ENCODE assay signal across 7 cellular contexts in the genomic region with DNA sequence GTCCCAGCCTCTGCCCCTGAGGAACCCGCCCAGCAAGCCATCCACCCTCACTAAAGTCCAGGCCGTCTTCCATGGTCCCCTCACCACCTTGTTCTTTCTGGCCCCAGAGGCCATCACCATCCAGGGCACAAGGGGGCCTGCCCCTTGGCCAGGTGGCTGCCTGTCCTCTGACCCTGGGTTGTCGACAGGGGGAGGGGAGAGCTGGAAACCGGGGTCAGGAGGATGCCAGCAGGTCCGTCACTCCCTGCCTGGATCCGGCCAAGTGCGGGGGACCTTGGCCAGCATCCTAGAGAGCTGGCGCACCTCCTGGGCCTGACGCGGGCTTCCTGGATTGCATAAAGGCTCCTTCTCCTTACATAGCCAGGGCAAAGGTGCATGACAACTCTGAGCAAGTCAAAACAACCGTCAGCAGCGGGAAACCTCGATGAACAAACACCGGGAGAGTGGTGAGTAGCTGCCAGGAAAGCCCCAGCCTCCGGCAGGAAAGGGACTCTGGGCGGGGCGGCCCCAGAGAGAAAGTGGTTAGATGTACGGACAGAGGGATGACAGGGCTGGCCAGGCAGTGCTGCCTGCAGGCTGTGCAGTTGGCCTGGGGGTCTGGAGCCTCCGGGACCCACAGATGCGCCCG.
DNase-seq lines count a peak whose midpoint lies in the region; ATAC-seq, FAIRE-seq and TF ChIP-seq lines count a peak whose summit lies in the region.
"Not testable (repeated sequence)": the region's sequence is repeated elsewhere in the genome, so short reads cannot be mapped to it uniquely, and the experiment has no call there.

No MANE protein-coding gene starts in this region.

- H3K9me3 ChIP-seq in A549, gastroesophageal sphincter, left lung, mucosa of descending colon: not testable (repeated sequence)

- H3K27ac ChIP-seq in A549, gastroesophageal sphincter, left lung: not testable (repeated sequence)

- H3K27me3 ChIP-seq in gastroesophageal sphincter, left lung: not testable (repeated sequence)

- ATAC-seq in A549 = peak; percentile 91 to 97
- ATAC-seq in activated T-helper 17 cell treated with anti-CD3 and anti-CD28 coated beads, Interleukin-2, amount 50 U/mL, for 72 hours (replicated peaks) = peak; percentile 21
- ATAC-seq in gastroesophageal sphincter = peak; percentile 86
- peak; percentile 77 to 81 for ATAC-seq in left cardiac atrium
- ATAC-seq in left lung = peak; percentile 87
- ATAC-seq in mucosa of descending colon = peak; percentile 94
- ATAC-seq in sciatic nerve = peak; percentile 84

- TF ChIP-seq CTCF in A549 (IDR thresholded peaks at IDR 0.05); gastroesophageal sphincter (IDR thresholded peaks at IDR 0.05); left lung (IDR thresholded peaks at IDR 0.05); mucosa of descending colon (IDR thresholded peaks at IDR 0.05): not testable (repeated sequence)

- not testable (repeated sequence) for H3K4me2 ChIP-seq in A549

- not testable (repeated sequence) for H3K36me3 Mint-ChIP-seq in activated T-helper 17 cell treated with anti-CD3 and anti-CD28 coated beads, Interleukin-2, amount 50 U/mL, for 72 hours (ENCODE audit: low read depth)

- DNase-seq in A549 (ENCODE audit: low read depth in 1 of 2, low spot score in 1 of 2); left cardiac atrium; left lung; mucosa of descending colon; sciatic nerve (ENCODE audit: low spot score): not testable (repeated sequence)

- not testable (repeated sequence) for H3K4me3 Mint-ChIP-seq in activated T-helper 17 cell treated with anti-CD3 and anti-CD28 coated beads, Interleukin-2, amount 50 U/mL, for 72 hours

- not testable (repeated sequence) for H3K4me3 ChIP-seq in A549, gastroesophageal sphincter, left lung, mucosa of descending colon

- FAIRE-seq in A549 (lab: Jason Lieb, UNC) = not testable (repeated sequence)

- no CpG with 5 or more reads among the region's 21 CpGs for WGBS in A549 (ENCODE audit: missing lambda C conversion rate)
- no CpG with 5 or more reads among the region's 21 CpGs for WGBS in gastroesophageal sphincter (ENCODE audit: low coverage in 1 of 2), 2 donors

- H3K4me1 ChIP-seq in A549; gastroesophageal sphincter; left lung; mucosa of descending colon (ENCODE audit: low read depth): not testable (repeated sequence)

- H3K4me1 Mint-ChIP-seq in activated T-helper 17 cell treated with anti-CD3 and anti-CD28 coated beads, Interleukin-2, amount 50 U/mL, for 72 hours = not testable (repeated sequence)

- H3K9me3 Mint-ChIP-seq in activated T-helper 17 cell treated with anti-CD3 and anti-CD28 coated beads, Interleukin-2, amount 50 U/mL, for 72 hours = not testable (repeated sequence)

- POLR2A ChIA-PET in A549 (lab: Yijun Ruan, JAX) = not testable (repeated sequence)

- CTCF ChIA-PET in A549 (lab: Yijun Ruan, JAX) = not testable (repeated sequence)

- intact Hi-C loops in left cardiac atrium (cut with DNase I); left lung (cut with DNase I); mucosa of descending colon (cut with DNase I, micrococcal nuclease); sciatic nerve (cut with DNase I): not testable (repeated sequence)

- TF ChIP-seq RAD21 in A549 (conservative IDR thresholded peaks at IDR 0.05 in 1 of 2, IDR thresholded peaks at IDR 0.05 in 1 of 2) = not testable (repeated sequence)

- not testable (repeated sequence) for TF ChIP-seq POLR2A in A549 (IDR thresholded peaks at IDR 0.05; ENCODE audit: low read length); gastroesophageal sphincter (IDR thresholded peaks at IDR 0.05)

- not testable (repeated sequence) for TF ChIP-seq EP300 in A549 (IDR thresholded peaks at IDR 0.05); gastroesophageal sphincter (IDR thresholded peaks at IDR 0.05)

- H3K27me3 Mint-ChIP-seq in activated T-helper 17 cell treated with anti-CD3 and anti-CD28 coated beads, Interleukin-2, amount 50 U/mL, for 72 hours = not testable (repeated sequence)

- H3K36me3 ChIP-seq in gastroesophageal sphincter; left lung; mucosa of descending colon (ENCODE audit: low read depth): not testable (repeated sequence)

- H3K27ac Mint-ChIP-seq in activated T-helper 17 cell treated with anti-CD3 and anti-CD28 coated beads, Interleukin-2, amount 50 U/mL, for 72 hours = not testable (repeated sequence)

Comparison
In these comparisons a context has a peak if more than half of its experiments do, and no peak if none do; other contexts are left out.
1. ATAC-seq: peak in every context shown above with its lines; median percentile 94 in A549; 94 in mucosa of descending colon; 87 in left lung; 86 in gastroesophageal sphincter; 84 in sciatic nerve; 79 in left cardiac atrium; 21 in activated T-helper 17 cell treated with anti-CD3 and anti-CD28 coated beads, Interleukin-2, amount 50 U/mL, for 72 hours.